25 cellular contexts compared by ENCODE assay signal in the genomic region with DNA sequence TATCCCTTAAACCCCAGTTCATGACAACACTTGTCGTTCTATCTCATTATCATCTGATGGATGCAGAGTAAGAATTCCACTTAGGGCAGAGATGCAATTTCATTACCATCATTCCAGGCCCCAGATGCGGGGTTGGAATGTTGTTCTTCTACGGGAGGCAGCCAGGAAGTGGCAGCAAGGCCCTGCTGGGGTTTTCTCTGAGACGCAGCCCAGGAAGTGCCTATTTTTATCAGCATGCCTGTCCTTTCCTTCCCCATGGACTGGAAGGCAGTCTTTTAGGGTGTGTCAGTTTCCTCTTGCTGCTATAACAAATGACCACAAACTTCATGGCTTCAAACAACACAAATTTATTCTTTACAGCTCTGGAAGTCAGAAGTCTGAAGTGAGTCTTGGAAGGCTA.
"Had no signal": no experiment of that assay in that cellular context is flagged by ENCODE, and none has a peak within 500 bp of the region (broad histone marks: within the 10 kb centered on the region; RNA-seq: fewer than 3 reads in every experiment).

No MANE protein-coding gene starts in this region.

- FAIRE-seq: keratinocyte had no signal

- H3K27me3 ChIP-seq: colonic mucosa, esophagus muscularis mucosa, foreskin keratinocyte, gastroesophageal sphincter, neutrophil, testis, tibial artery, upper lobe of right lung, uterus had no signal

- DNase-seq: colonic mucosa; effector CD8-positive, alpha-beta T cell; endodermal cell; foreskin keratinocyte; heart right ventricle; hypothalamus; immature natural killer cell; left ventricle myocardium superior; lower lobe of right lung; naive B cell; stimulated activated CD4-positive, alpha-beta T cell treated with anti-CD3 and anti-CD28 coated beads, Interleukin-4, amount 100 ng/mL, for 4 hours; stimulated activated naive CD8-positive, alpha-beta T cell treated with anti-CD3 and anti-CD28 coated beads, Interleukin-15, Interleukin-2, amounts not matched to agents 100 U/mL and 50 U/mL, for 24 hours; substantia nigra; testis; tibial artery; upper lobe of right lung; uterus had no signal

- H3K27ac ChIP-seq: colonic mucosa, esophagus muscularis mucosa, foreskin keratinocyte, gastroesophageal sphincter, heart right ventricle, lower lobe of right lung, neutrophil, parathyroid adenoma, testis, tibial artery, upper lobe of right lung, uterus had no signal

- H3K9me3 ChIP-seq: colonic mucosa, esophagus muscularis mucosa, heart right ventricle, lower lobe of right lung, neutrophil, testis, tibial artery, upper lobe of right lung, uterus had no signal

- ATAC-seq: foreskin keratinocyte; gastroesophageal sphincter; heart right ventricle; left ventricle myocardium superior; lower lobe of right lung; natural killer cell treated with Interleukin-12 subunit alpha and Interleukin-12 subunit beta and Interleukin-15 and Interleukin-18, amount 100 ng/mL, for 72 hours; sciatic nerve; stimulated activated memory B cell treated with anti-CD40 and anti-IgM and Interleukin-4, amounts not matched to agents 10 μg/mL and 1 μg/mL and 100 μg/mL, for 72 hours; stimulated activated naive CD8-positive, alpha-beta T cell treated with anti-CD3 and anti-CD28 coated beads, Interleukin-15, Interleukin-2, amounts not matched to agents 100 U/mL and 50 U/mL, for 24 hours; upper lobe of right lung had no signal

- H3K9ac ChIP-seq: parathyroid adenoma had no signal

- H3K4me1 ChIP-seq: colonic mucosa, foreskin keratinocyte, gastroesophageal sphincter, heart right ventricle, lower lobe of right lung, parathyroid adenoma, testis, upper lobe of right lung, uterus had no signal

- H2AFZ ChIP-seq: parathyroid adenoma had no signal

- H3K79me2 ChIP-seq: parathyroid adenoma had no signal

- H3K36me3 ChIP-seq: colonic mucosa, esophagus muscularis mucosa, gastroesophageal sphincter, heart right ventricle, lower lobe of right lung, neutrophil, tibial artery, upper lobe of right lung, uterus had no signal

- H3K4me3 ChIP-seq: colonic mucosa, esophagus muscularis mucosa, gastroesophageal sphincter, heart right ventricle, lower lobe of right lung, testis, tibial artery, upper lobe of right lung, uterus had no signal
